In the genomic region with DNA sequence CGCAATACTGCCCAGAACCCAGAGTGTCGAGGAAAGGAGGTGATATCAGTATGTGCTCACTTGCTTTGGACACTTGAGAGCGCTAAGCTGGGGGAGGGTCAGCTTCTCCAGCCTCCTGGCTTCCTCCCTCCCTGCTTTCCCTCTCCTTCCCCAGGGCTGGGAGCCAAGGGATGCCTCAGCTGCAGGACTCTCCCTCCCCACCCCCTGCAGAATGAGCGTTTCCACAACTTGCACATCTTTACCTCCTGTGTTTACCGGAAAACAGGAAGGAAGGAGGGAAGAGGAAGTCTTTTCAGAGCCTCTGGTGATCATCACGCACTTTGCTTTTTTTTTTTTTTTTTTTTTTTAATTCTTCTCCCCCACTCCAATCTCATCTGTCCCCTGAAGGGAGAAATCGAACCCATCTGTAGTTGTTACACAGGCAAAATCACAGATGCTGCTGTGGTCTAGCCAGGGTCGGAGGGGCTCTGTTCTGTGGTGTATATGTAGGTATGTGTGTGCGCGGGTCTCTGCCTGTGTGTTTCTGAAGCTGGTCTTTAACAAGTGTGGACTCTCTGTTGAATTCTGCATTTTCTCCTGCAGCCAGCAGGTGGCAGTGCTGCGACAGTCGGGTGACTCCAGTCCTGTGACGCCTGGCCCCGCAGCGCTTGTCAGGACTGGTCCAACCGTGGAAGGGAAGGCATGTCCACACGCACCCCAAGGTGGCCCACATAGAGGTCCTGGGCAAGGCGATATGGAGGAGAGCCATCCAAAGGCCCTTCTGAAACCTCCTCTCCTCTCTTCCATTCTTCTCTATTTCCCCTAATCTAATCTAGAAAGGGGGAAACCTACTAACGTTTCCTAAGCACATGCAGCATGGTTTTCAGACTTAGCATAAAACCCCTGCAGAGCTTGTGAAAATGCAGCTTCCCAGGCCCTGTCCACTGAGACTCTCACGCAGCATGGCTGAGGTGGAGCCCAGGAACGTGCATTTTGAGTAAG, we compare ENCODE assay signal across 9 cellular contexts.
DNase-seq lines count a peak whose midpoint lies in the region; ATAC-seq, FAIRE-seq and TF ChIP-seq lines count a peak whose summit lies in the region.
"Had no signal": no experiment of that assay in that cellular context is flagged by ENCODE, and none has a peak within 500 bp of the region (broad histone marks: within the 10 kb centered on the region; RNA-seq: fewer than 3 reads in every experiment).

No MANE protein-coding gene starts in this region.

- no peaks in the 10 kb centered on the region for H3K36me3 Mint-ChIP-seq in activated CD4-positive, alpha-beta T cell treated with anti-CD3 and anti-CD28 coated beads, Interleukin-2, amount 10 ng/mL, durations not matched to agents 24 days and 14 days (ENCODE audit: low read depth)
- H3K36me3 Mint-ChIP-seq: IgD-negative memory B cell had no signal

- peak overlapping the region; percentile 9 for H3K27ac ChIP-seq in colonic mucosa

- DNase-seq in BE2C (peak; percentile 89), GM19239 (ENCODE audit: insufficient read length, low spot score) (peak; percentile 74), NCI-H748 (lab: John Stamatoyannopoulos, UW; ENCODE audit: unreplicated experiment) (peak; percentile 80), colonic mucosa (peak; percentile 83), left lobe of liver (ENCODE audit: low spot score) (peak; percentile 82)
- peak; percentile 93 for DNase-seq in activated CD4-positive, alpha-beta T cell treated with anti-CD3 and anti-CD28 coated beads, Interleukin-2, amount 10 ng/mL, durations not matched to agents 24 days and 14 days
- peak; percentile 65 to 71 for DNase-seq in stimulated activated CD4-positive, alpha-beta T cell treated with anti-CD3 and anti-CD28 coated beads, Interleukin-4, amount 100 ng/mL, for 48 hours (ENCODE audit: low read depth in 2 of 2)

- H3K4me3 ChIP-seq in BE2C (ENCODE audit: low read depth, low read length) = peak overlapping the region; percentile 3; the same call in 1 of the 2 replicates
- peak overlapping the region; percentile 3 for H3K4me3 ChIP-seq in colonic mucosa

- no peaks in the 10 kb centered on the region for H3K9me3 ChIP-seq in BE2C
- no peaks in the 10 kb centered on the region for H3K9me3 ChIP-seq in colonic mucosa

- peaks cover 24% of the 10 kb centered on the region for H3K4me1 ChIP-seq in BE2C
- H3K4me1 ChIP-seq in colonic mucosa = peaks cover 9% of the 10 kb centered on the region

- peaks cover 10% of the 10 kb centered on the region for H3K9me3 Mint-ChIP-seq in activated CD4-positive, alpha-beta T cell treated with anti-CD3 and anti-CD28 coated beads, Interleukin-2, amount 10 ng/mL, durations not matched to agents 24 days and 14 days

- H3K36me3 ChIP-seq in BE2C (peaks cover 9% of the 10 kb centered on the region; the same call in 1 of the 2 replicates), colonic mucosa (no peaks in the 10 kb centered on the region)

- H3K27me3 ChIP-seq in BE2C (no peaks in the 10 kb centered on the region), colonic mucosa (no peaks in the 10 kb centered on the region)

- H3K4me1 Mint-ChIP-seq in activated CD4-positive, alpha-beta T cell treated with anti-CD3 and anti-CD28 coated beads, Interleukin-2, amount 10 ng/mL, durations not matched to agents 24 days and 14 days = peaks cover 13% of the 10 kb centered on the region

- H3K27ac Mint-ChIP-seq in activated CD4-positive, alpha-beta T cell treated with anti-CD3 and anti-CD28 coated beads, Interleukin-2, amount 10 ng/mL, durations not matched to agents 24 days and 14 days = no peak overlapping the region

- H3K4me3 Mint-ChIP-seq in activated CD4-positive, alpha-beta T cell treated with anti-CD3 and anti-CD28 coated beads, Interleukin-2, amount 10 ng/mL, durations not matched to agents 24 days and 14 days = peak overlapping the region; percentile 14

- FAIRE-seq in GM19239 (lab: Jason Lieb, UNC) = peak; percentile 93

- H3K27me3 Mint-ChIP-seq in activated CD4-positive, alpha-beta T cell treated with anti-CD3 and anti-CD28 coated beads, Interleukin-2, amount 10 ng/mL, durations not matched to agents 24 days and 14 days = peaks cover 36% of the 10 kb centered on the region

- ATAC-seq in HG03558 (IDR thresholded peaks at IDR 0.05; ENCODE audit: extremely low read depth, unreplicated experiment) (peak; percentile 89), left lobe of liver (peak; percentile 99)

- TF ChIP-seq CTCF in BE2C (IDR thresholded peaks at IDR 0.05; ENCODE audit: low read depth, low read length) = peak; percentile 95
- TF ChIP-seq CTCF in colonic mucosa (IDR thresholded peaks at IDR 0.05) = peak; percentile 87

- intact Hi-C loops in activated CD4-positive, alpha-beta T cell treated with anti-CD3 and anti-CD28 coated beads, Interleukin-2, amount 10 ng/mL, durations not matched to agents 24 days and 14 days (cut with micrococcal nuclease) = loop anchor here (1.0 to 2.0 kb wide), 2 partner anchors 76 to 262 kb away; no protein-coding TSS in a partner anchor
- intact Hi-C loops in colonic mucosa (cut with DNase I) = loop anchor here (2.0 kb wide), 1 partner anchor 262 kb away; no protein-coding TSS in a partner anchor

- peak overlapping the region in 1 of 2 donors; percentile 7 for H3K9ac ChIP-seq in colonic mucosa (ENCODE audit: low read depth in 2 of 2, low read length in 2 of 2)

Comparison
In these comparisons a context has a peak if more than half of its experiments do, and no peak if none do; other contexts are left out.
1. Peak in every context shown above with its lines: DNase-seq, ATAC-seq, H3K4me3 ChIP-seq and H3K27ac ChIP-seq.